Comparison of ENCODE assay signal across 20 cellular contexts in the genomic region with DNA sequence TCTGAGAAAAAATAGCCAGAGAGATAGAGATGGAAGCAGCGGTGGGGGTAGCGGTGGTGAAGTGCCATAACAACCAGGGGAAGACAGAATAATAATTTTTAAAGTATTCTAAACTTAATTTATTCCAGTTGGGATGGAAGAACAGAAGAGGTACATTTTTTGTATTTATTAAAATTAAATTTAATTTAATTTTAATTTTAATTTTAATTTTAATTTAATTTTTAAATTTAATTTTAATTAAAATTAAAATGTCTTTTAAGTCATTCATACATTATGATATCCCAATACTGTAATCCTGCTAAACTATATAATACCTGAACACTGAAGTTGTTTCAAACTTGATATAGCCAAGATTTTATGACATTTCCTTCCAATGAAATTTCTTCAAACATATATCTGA. TPM values are rescaled to one million over a fixed set of nuclear protein-coding genes. Genes with fewer than 3 reads are reported as not detected.
A peak's percentile ranks its signal among the peaks of the same experiment; 100 is the strongest.
DNase-seq lines count a peak whose midpoint lies in the region; ATAC-seq, FAIRE-seq and TF ChIP-seq lines count a peak whose summit lies in the region.
"Had no signal": no experiment of that assay in that cellular context is flagged by ENCODE, and none has a peak within 500 bp of the region (broad histone marks: within the 10 kb centered on the region; RNA-seq: fewer than 3 reads in every experiment).

No MANE protein-coding gene starts in this region.

- TF ChIP-seq CTCF in WTC11 (IDR thresholded peaks at IDR 0.05), result no peak
- no peak for TF ChIP-seq CTCF in kidney (IDR thresholded peaks at IDR 0.05; ENCODE audit: borderline replicate concordance, extremely low read depth, insufficient read depth)

- ATAC-seq in WTC11 (no peak), GM18870 (IDR thresholded peaks at IDR 0.05; ENCODE audit: unreplicated experiment) (no peak), GM21825 (IDR thresholded peaks at IDR 0.05; ENCODE audit: unreplicated experiment) (no peak)
- ATAC-seq: GM23338, HCT116 had no signal

- H3K27ac Mint-ChIP-seq in WTC11, result no peak overlapping the region
- H3K27ac Mint-ChIP-seq: CD4-positive, alpha-beta memory T cell had no signal

- POLR2A ChIA-PET in WTC11 (lab: Charles Lee), result no interaction called here

- H3K9ac ChIP-seq in kidney (ENCODE audit: low read length in 2 of 2), result no peak overlapping the region

- H3K36me3 ChIP-seq in kidney (ENCODE audit: control insufficient read depth in 1 of 2, insufficient read depth in 2 of 2, low read length in 2 of 2), result no peaks in the 10 kb centered on the region

- H3K4me1 Mint-ChIP-seq in WTC11, result peaks cover 3% of the 10 kb centered on the region; the same call in 1 of the 2 replicates
- H3K4me1 Mint-ChIP-seq: CD4-positive, alpha-beta memory T cell had no signal

- H3K4me1 ChIP-seq in kidney (ENCODE audit: control insufficient read depth in 1 of 2, insufficient read depth in 1 of 2, low read depth in 1 of 2, low read length in 2 of 2), result no peaks in the 10 kb centered on the region

- FAIRE-seq in G401.6 (lab: Jason Lieb, UNC) (peak; percentile 92), frontal cortex (lab: Jason Lieb, UNC) (peak; percentile 90), kidney (lab: Jason Lieb, UNC) (peak; percentile 92)
- FAIRE-seq: GM12892, GM19239 had no signal

- no peaks in the 10 kb centered on the region for H3K27me3 Mint-ChIP-seq in WTC11 (ENCODE audit: low read depth)
- H3K27me3 Mint-ChIP-seq: CD4-positive, alpha-beta memory T cell had no signal

- H3K4me3 ChIP-seq in kidney (ENCODE audit: low read length in 2 of 2), result no peak overlapping the region
- H3K4me3 ChIP-seq: GM23338 had no signal

- no peaks in the 10 kb centered on the region for H3K36me3 Mint-ChIP-seq in WTC11

- H3K27ac ChIP-seq in kidney (ENCODE audit: low read depth in 2 of 2, low read length in 2 of 2), result no peak overlapping the region

- no peaks in the 10 kb centered on the region for H3K9me3 Mint-ChIP-seq in WTC11
- H3K9me3 Mint-ChIP-seq: CD4-positive, alpha-beta memory T cell; GM23338; H9 had no signal

- no peaks in the 10 kb centered on the region for H3K9me3 ChIP-seq in kidney (ENCODE audit: control insufficient read depth in 1 of 2, low read length in 2 of 2)

- no peak overlapping the region for H3K4me3 Mint-ChIP-seq in WTC11
- H3K4me3 Mint-ChIP-seq: CD4-positive, alpha-beta memory T cell; GM23338; H9 had no signal

- DNase-seq in WTC11 (ENCODE audit: low spot score) (no peak), frontal cortex (ENCODE audit: low spot score in 2 of 2) (no peak), kidney (no peak), NCI-H510A (lab: John Stamatoyannopoulos, UW) (no peak)
- no peak for DNase-seq in stimulated activated CD4-positive, alpha-beta T cell treated with anti-CD3 and anti-CD28 coated beads, Interleukin-4, amount 100 ng/mL, for 24 hours
- DNase-seq: 8988T; C1 segment of cervical spinal cord; Calu3; CD4-positive, alpha-beta memory T cell; COR-L47; DMS53; DMS79 treated with DMSO at 0.1 percent for 48 hours; H9 had no signal

- CTCF ChIA-PET in WTC11 (lab: Charles Lee), result no interaction called here

- intact Hi-C loops in kidney (cut with DNase I), result no loop called here

TF ChIP-seq in WTC11, 78 proteins besides CTCF, POLR2A, EP300 and RAD21:
- TF ChIP-seq GRHL2 (CRISPR knock-in tag; IDR thresholded peaks at IDR 0.05; ENCODE audit: insufficient replicate concordance, severe bottlenecking) (no peak), ZNF671 (CRISPR knock-in tag; IDR thresholded peaks at IDR 0.05) (no peak), HMGA2 (CRISPR knock-in tag; IDR thresholded peaks at IDR 0.05) (peak; percentile 99), IRF2 (CRISPR knock-in tag; IDR thresholded peaks at IDR 0.05; ENCODE audit: borderline replicate concordance, low read depth) (no peak)
- TF ChIP-seq, protein P1, sequence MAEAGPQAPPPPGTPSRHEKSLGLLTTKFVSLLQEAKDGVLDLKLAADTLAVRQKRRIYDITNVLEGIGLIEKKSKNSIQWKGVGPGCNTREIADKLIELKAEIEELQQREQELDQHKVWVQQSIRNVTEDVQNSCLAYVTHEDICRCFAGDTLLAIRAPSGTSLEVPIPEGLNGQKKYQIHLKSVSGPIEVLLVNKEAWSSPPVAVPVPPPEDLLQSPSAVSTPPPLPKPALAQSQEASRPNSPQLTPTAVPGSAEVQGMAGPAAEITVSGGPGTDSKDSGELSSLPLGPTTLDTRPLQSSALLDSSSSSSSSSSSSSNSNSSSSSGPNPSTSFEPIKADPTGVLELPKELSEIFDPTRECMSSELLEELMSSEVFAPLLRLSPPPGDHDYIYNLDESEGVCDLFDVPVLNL (CRISPR knock-in tag; IDR thresholded peaks at IDR 0.05; ENCODE audit: borderline replicate concordance, low read depth), result no peak
TF ChIP-seq in WTC11: peak in this region for 1.

RNA-seq across cellular contexts. Expression of gene NME7, which starts 48.8 kb away (rescaled TPM):
- total RNA-seq in WTC11 (2021) (13.8 to 20.3 TPM (median 18.8 TPM) in 3 replicates), frontal cortex (26.1 TPM), kidney (31.9 TPM)
- polyA plus RNA-seq in kidney (ENCODE audit: insufficient read depth, low read depth, low replicate concordance), result 13.7 TPM

RNA-seq across cellular contexts. Expression of gene BLZF1, which starts 49.1 kb away (rescaled TPM):
- total RNA-seq in WTC11 (2021), result 8.3 to 10.8 TPM (median 9.2 TPM) in 3 replicates
- total RNA-seq in frontal cortex, result 24.9 TPM
- 25.3 TPM for total RNA-seq in kidney
- polyA plus RNA-seq in kidney (ENCODE audit: insufficient read depth, low read depth, low replicate concordance), result 10.3 TPM
